ENCODE assay signal across 12 cellular contexts in the genomic region with DNA sequence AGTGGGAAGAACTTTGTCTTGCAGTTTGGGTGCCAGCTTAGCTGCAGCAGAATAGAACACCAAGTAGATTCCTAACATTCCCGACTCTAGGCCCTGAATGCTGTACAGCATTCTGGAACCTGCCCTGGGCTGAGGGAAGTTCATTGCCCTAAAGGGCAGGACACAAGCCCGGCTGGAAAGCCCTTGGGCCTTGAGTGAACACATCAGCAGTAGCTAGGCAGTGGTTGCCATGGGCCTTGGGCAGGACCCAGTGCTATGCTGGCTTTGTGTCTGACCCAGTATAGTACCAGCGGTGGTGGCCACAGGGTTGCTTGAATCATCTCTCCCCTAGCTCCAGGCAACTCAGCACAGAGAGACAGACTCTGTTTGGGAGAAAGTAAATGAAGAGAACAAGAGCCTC.
DNase-seq lines count a peak whose midpoint lies in the region; ATAC-seq lines count a peak whose summit lies in the region.
"Had no signal": no experiment of that assay in that cellular context is flagged by ENCODE, and none has a peak within 500 bp of the region (broad histone marks: within the 10 kb centered on the region; RNA-seq: fewer than 3 reads in every experiment).

No MANE protein-coding gene starts in this region.

- H3K27me3 Mint-ChIP-seq in activated naive CD4-positive, alpha-beta T cell treated with anti-CD3 and anti-CD28 coated beads, Interleukin-2, amount 10 ng/mL, durations not matched to agents 7 days and 5 days: no peaks in the 10 kb centered on the region
- H3K27me3 Mint-ChIP-seq: CD8-positive, alpha-beta memory T cell had no signal

- intact Hi-C loops in Right ventricle myocardium superior (cut with DNase I): no loop called here
- intact Hi-C loops in left ventricle myocardium superior (cut with micrococcal nuclease): loop anchor here (2.0 kb wide), 1 partner anchor 15 kb away; no protein-coding TSS in a partner anchor
- intact Hi-C loops in posterior vena cava (cut with DNase I): no loop called here

- ATAC-seq in Right ventricle myocardium superior (ENCODE audit: poor library complexity): peak; percentile 13
- no peak for ATAC-seq in left ventricle myocardium superior
- ATAC-seq: HCT116 had no signal

- no peak for DNase-seq in Right ventricle myocardium superior
- no peak for DNase-seq in left ventricle myocardium superior
- DNase-seq in islet precursor cell: peak; percentile 63
- DNase-seq in posterior vena cava (ENCODE audit: low spot score): peak; percentile 51
- no peak for DNase-seq in HK-2 (ENCODE audit: unreplicated experiment)
- DNase-seq in activated naive CD4-positive, alpha-beta T cell treated with anti-CD3 and anti-CD28 coated beads, Interleukin-2, amount 10 ng/mL, durations not matched to agents 7 days and 5 days: no peak
- no peak for DNase-seq in epidermal melanocyte (ENCODE audit: insufficient read length, low spot score)
- DNase-seq: 8988T, AML-193, DND-41 had no signal

- H3K27ac Mint-ChIP-seq in activated naive CD4-positive, alpha-beta T cell treated with anti-CD3 and anti-CD28 coated beads, Interleukin-2, amount 10 ng/mL, durations not matched to agents 7 days and 5 days: no peak overlapping the region

- peaks cover 20% of the 10 kb centered on the region for H3K4me1 Mint-ChIP-seq in activated naive CD4-positive, alpha-beta T cell treated with anti-CD3 and anti-CD28 coated beads, Interleukin-2, amount 10 ng/mL, durations not matched to agents 7 days and 5 days

- peaks cover 28% of the 10 kb centered on the region for H3K36me3 Mint-ChIP-seq in activated naive CD4-positive, alpha-beta T cell treated with anti-CD3 and anti-CD28 coated beads, Interleukin-2, amount 10 ng/mL, durations not matched to agents 7 days and 5 days

- no peak overlapping the region for H3K4me3 Mint-ChIP-seq in activated naive CD4-positive, alpha-beta T cell treated with anti-CD3 and anti-CD28 coated beads, Interleukin-2, amount 10 ng/mL, durations not matched to agents 7 days and 5 days
- H3K4me3 Mint-ChIP-seq: CD8-positive, alpha-beta memory T cell had no signal

- CTCF ChIA-PET in activated naive CD4-positive, alpha-beta T cell treated with anti-CD3 and anti-CD28 coated beads, Interleukin-2, amount 10 ng/mL, durations not matched to agents 7 days and 5 days (lab: Charles Lee): no interaction called here

- H3K9me3 Mint-ChIP-seq in activated naive CD4-positive, alpha-beta T cell treated with anti-CD3 and anti-CD28 coated beads, Interleukin-2, amount 10 ng/mL, durations not matched to agents 7 days and 5 days: no peaks in the 10 kb centered on the region

Comparison
In these comparisons a context has a peak if more than half of its experiments do, and no peak if none do; other contexts are left out.
1. DNase-seq: peak in islet precursor cell (single experiment) and posterior vena cava (single experiment); none in Right ventricle myocardium superior (single experiment), left ventricle myocardium superior (single experiment), HK-2 (single experiment), activated naive CD4-positive, alpha-beta T cell treated with anti-CD3 and anti-CD28 coated beads, Interleukin-2, amount 10 ng/mL, durations not matched to agents 7 days and 5 days (single experiment) and epidermal melanocyte (single experiment).